15 cellular contexts compared by ENCODE assay signal in the genomic region with DNA sequence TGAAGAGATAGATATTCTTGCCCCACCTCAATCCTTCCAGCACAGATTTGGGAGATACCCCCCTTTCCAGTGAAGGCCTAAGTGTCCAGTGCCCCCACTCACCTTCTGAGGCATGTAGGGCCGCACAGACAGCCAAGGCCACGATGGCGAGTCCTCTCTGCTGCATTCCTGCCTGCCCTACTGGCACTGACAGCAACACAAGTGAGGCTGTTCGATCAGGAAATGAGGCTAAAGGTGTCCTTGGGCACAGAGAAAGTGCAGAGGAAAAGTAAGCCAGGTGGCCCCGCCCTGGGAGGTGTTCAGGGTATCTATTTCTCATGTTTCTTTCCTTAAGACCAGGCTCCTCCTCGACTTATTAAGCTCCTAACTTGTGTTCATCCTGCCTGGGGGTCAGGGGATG. TPM values are rescaled to one million over a fixed set of nuclear protein-coding genes. Genes with fewer than 3 reads are reported as not detected.
A peak's percentile ranks its signal among the peaks of the same experiment; 100 is the strongest.
DNase-seq lines count a peak whose midpoint lies in the region; ATAC-seq and TF ChIP-seq lines count a peak whose summit lies in the region.
"Had no signal": no experiment of that assay in that cellular context is flagged by ENCODE, and none has a peak within 500 bp of the region (broad histone marks: within the 10 kb centered on the region; RNA-seq: fewer than 3 reads in every experiment).

CCL28 (minus strand) TSS at position 241 of the 400 bp plus-strand sequence; CDS start at position 166, 75 bp downstream.

- H3K79me2 ChIP-seq in PC-9 (ENCODE audit: low read depth) (no peaks in the 10 kb centered on the region), mesendoderm (ENCODE audit: control insufficient read depth, insufficient read depth, low read length) (no peaks in the 10 kb centered on the region), hepatocyte (no peaks in the 10 kb centered on the region)
- H3K79me2 ChIP-seq: parathyroid adenoma had no signal

- no peak for ATAC-seq in activated naive CD8-positive, alpha-beta T cell treated with anti-CD3 and anti-CD28 coated beads, Interleukin-2, amount 50 U/mL, for 24 hours

- H3K18ac ChIP-seq in mesendoderm (ENCODE audit: low read length), result no peak within 1 kb of the TSS

- no peaks in the 10 kb centered on the region for H3K27me3 Mint-ChIP-seq in activated naive CD8-positive, alpha-beta T cell treated with anti-CD3 and anti-CD28 coated beads for 36 hours
- no peaks in the 10 kb centered on the region for H3K27me3 Mint-ChIP-seq in activated naive CD8-positive, alpha-beta T cell treated with anti-CD3 and anti-CD28 coated beads, Interleukin-2, amount 50 U/mL, for 24 hours

- BruUV-seq in PC-9 (replicated peaks; lab: Mats Ljungman, UMichigan), result no TSS peak

- H2AFZ ChIP-seq in PC-9 (no peak within 1 kb of the TSS), hepatocyte (no peak within 1 kb of the TSS)
- H2AFZ ChIP-seq: parathyroid adenoma had no signal

- TF ChIP-seq CTCF in PC-9 (conservative IDR thresholded peaks at IDR 0.05) (no peak), stomach (IDR thresholded peaks at IDR 0.05) (no peak), hepatocyte (IDR thresholded peaks at IDR 0.05; ENCODE audit: poor library complexity) (no peak)

- no peak for DNase-seq in activated naive CD8-positive, alpha-beta T cell treated with anti-CD3 and anti-CD28 coated beads for 36 hours
- DNase-seq in activated naive CD8-positive, alpha-beta T cell treated with anti-CD3 and anti-CD28 coated beads, Interleukin-2, amount 50 U/mL, for 24 hours, result no peak
- no peak for DNase-seq in PC-9
- DNase-seq in mesendoderm, result no peak
- DNase-seq in stomach, result peak; percentile 47
- no peak for DNase-seq in iPS-NIHi11 (ENCODE audit: low spot score)
- DNase-seq in HPDE6-E6E7 (ENCODE audit: extremely low spot score), result no peak
- DNase-seq in hepatocyte (ENCODE audit: low spot score), result no peak
- DNase-seq: DMS 273 treated with DMSO at 0.1 percent for 48 hours, NCI-H1930, NCI-H774, SW 1271 had no signal

- no peak within 1 kb of the TSS for H2BK15ac ChIP-seq in mesendoderm (replicated peaks; ENCODE audit: low read depth)

- H3K9me2 ChIP-seq in PC-9 (ENCODE audit: insufficient read depth) (no peaks in the 10 kb centered on the region), hepatocyte (replicated peaks; ENCODE audit: insufficient read depth) (no peaks in the 10 kb centered on the region)

- no peaks in the 10 kb centered on the region for H3K79me1 ChIP-seq in mesendoderm (ENCODE audit: low read length)

- POLR2A ChIA-PET in PC-9 (lab: Charles Lee; ENCODE audit: unreplicated experiment), result interaction anchor here (0.6 kb wide), 2 partner anchors 18 to 358 kb away, joined by 4 read pairs; no protein-coding TSS in a partner anchor

- H3K4me1 ChIP-seq in PC-9 (replicated peaks; ENCODE audit: insufficient read depth) (peaks cover 28% of the 10 kb centered on the region), mesendoderm (ENCODE audit: control insufficient read depth, low read depth, low read length) (peaks cover 8% of the 10 kb centered on the region), stomach (peaks cover 0 to 25% (median 18%) of the 10 kb centered on the region in 4 donors), hepatocyte (ENCODE audit: insufficient read depth) (no peaks in the 10 kb centered on the region)
- H3K4me1 ChIP-seq: parathyroid adenoma had no signal

- peak within 1 kb of the TSS; percentile 32 for H3K23ac ChIP-seq in mesendoderm (ENCODE audit: low read length)

- intact Hi-C loops in PC-9 (cut with micrococcal nuclease; ENCODE audit: unreplicated experiment), result no loop called here
- intact Hi-C loops in stomach (cut with DNase I; ENCODE audit: low total_unique reads), result no loop called here

- peaks cover 2% of the 10 kb centered on the region for H3K9me3 Mint-ChIP-seq in activated naive CD8-positive, alpha-beta T cell treated with anti-CD3 and anti-CD28 coated beads for 36 hours
- H3K9me3 Mint-ChIP-seq in activated naive CD8-positive, alpha-beta T cell treated with anti-CD3 and anti-CD28 coated beads, Interleukin-2, amount 50 U/mL, for 24 hours, result no peaks in the 10 kb centered on the region

- no peak within 1 kb of the TSS for H3K27ac ChIP-seq in PC-9
- H3K27ac ChIP-seq in mesendoderm (ENCODE audit: low read depth, low read length), result no peak within 1 kb of the TSS
- peak within 1 kb of the TSS; percentile 17 to 84 (median 54) for H3K27ac ChIP-seq in stomach
- H3K27ac ChIP-seq in hepatocyte, result no peak within 1 kb of the TSS
- H3K27ac ChIP-seq: parathyroid adenoma, RWPE1, VCaP had no signal

- H3K9me3 ChIP-seq in PC-9 (ENCODE audit: insufficient read depth, low read depth), result no peaks in the 10 kb centered on the region
- H3K9me3 ChIP-seq in stomach, result no peaks in the 10 kb centered on the region
- no peaks in the 10 kb centered on the region for H3K9me3 ChIP-seq in hepatocyte (ENCODE audit: low read depth)

- H3K4me1 Mint-ChIP-seq in activated naive CD8-positive, alpha-beta T cell treated with anti-CD3 and anti-CD28 coated beads for 36 hours, result no peaks in the 10 kb centered on the region
- no peaks in the 10 kb centered on the region for H3K4me1 Mint-ChIP-seq in activated naive CD8-positive, alpha-beta T cell treated with anti-CD3 and anti-CD28 coated beads, Interleukin-2, amount 50 U/mL, for 24 hours

- CTCF ChIA-PET in PC-9 (lab: Charles Lee), result interaction anchor here (0.9 to 1.3 kb wide), 3 partner anchors 72 to 503 kb away, joined by 3 to 11 read pairs (median 4); partner anchors contain the start of gene TMEM267

- no peak within 1 kb of the TSS for H4K5ac ChIP-seq in mesendoderm (ENCODE audit: low read length)

- no peak within 1 kb of the TSS for H3K27ac Mint-ChIP-seq in activated naive CD8-positive, alpha-beta T cell treated with anti-CD3 and anti-CD28 coated beads for 36 hours
- no peak within 1 kb of the TSS for H3K27ac Mint-ChIP-seq in activated naive CD8-positive, alpha-beta T cell treated with anti-CD3 and anti-CD28 coated beads, Interleukin-2, amount 50 U/mL, for 24 hours

- H2AK5ac ChIP-seq in mesendoderm (ENCODE audit: low read length), result no peak within 1 kb of the TSS

- no peak for TF ChIP-seq EP300 in stomach (IDR thresholded peaks at IDR 0.05)

- H3K4me2 ChIP-seq in PC-9 (peak within 1 kb of the TSS; percentile 14), mesendoderm (ENCODE audit: low read length) (no peak within 1 kb of the TSS), hepatocyte (no peak within 1 kb of the TSS)

- no peak within 1 kb of the TSS for H3K56ac ChIP-seq in mesendoderm (ENCODE audit: low read length)

- no peak for TF ChIP-seq POLR2A in stomach (IDR thresholded peaks at IDR 0.05)

- H3K36me3 Mint-ChIP-seq in activated naive CD8-positive, alpha-beta T cell treated with anti-CD3 and anti-CD28 coated beads for 36 hours, result no peaks in the 10 kb centered on the region
- H3K36me3 Mint-ChIP-seq in activated naive CD8-positive, alpha-beta T cell treated with anti-CD3 and anti-CD28 coated beads, Interleukin-2, amount 50 U/mL, for 24 hours (ENCODE audit: low read depth), result no peaks in the 10 kb centered on the region

- H3K27me3 ChIP-seq in PC-9 (ENCODE audit: insufficient read depth, low read depth) (no peaks in the 10 kb centered on the region), mesendoderm (ENCODE audit: insufficient read depth, low read length, poor library complexity) (no peaks in the 10 kb centered on the region), stomach (no peaks in the 10 kb centered on the region), hepatocyte (no peaks in the 10 kb centered on the region)

- no CpG with 5 or more reads among the region's 6 CpGs for WGBS in mesendoderm (ENCODE audit: extremely low coverage, insufficient coverage, low lambda C conversion rate)
- 55 to 68% (median 67%) methylated on average over 6 of the region's 6 CpGs for WGBS in stomach, 5 donors
- WGBS in hepatocyte (ENCODE audit: low lambda C conversion rate, missing lambda C conversion rate), result 88% methylated on average over 6 of the region's 6 CpGs

- no peak within 1 kb of the TSS for H3K9ac ChIP-seq in mesendoderm (ENCODE audit: low read length)
- H3K9ac ChIP-seq: parathyroid adenoma had no signal

- peaks cover 4% of the 10 kb centered on the region; the same call in 1 of the 2 replicates for H3F3A ChIP-seq in PC-9 (ENCODE audit: insufficient read depth, low read depth)

- H3K4ac ChIP-seq in mesendoderm (ENCODE audit: low read depth, low read length), result no peak within 1 kb of the TSS

- H3K4me3 ChIP-seq in PC-9 (no peak within 1 kb of the TSS), mesendoderm (ENCODE audit: low read length) (no peak within 1 kb of the TSS), stomach (peak within 1 kb of the TSS in 1 of 4 donors; percentile 6), hepatocyte (no peak within 1 kb of the TSS)

- H4K20me1 ChIP-seq in PC-9 (ENCODE audit: insufficient read depth) (no peaks in the 10 kb centered on the region), hepatocyte (ENCODE audit: insufficient read depth, poor library complexity, severe bottlenecking) (no peaks in the 10 kb centered on the region)

- no peak within 1 kb of the TSS for H2BK5ac ChIP-seq in mesendoderm (ENCODE audit: low read length)

- H2BK120ac ChIP-seq in mesendoderm (ENCODE audit: low read depth, low read length), result no peak within 1 kb of the TSS

- H3K36me3 ChIP-seq in PC-9 (ENCODE audit: low read depth) (no peaks in the 10 kb centered on the region), mesendoderm (ENCODE audit: control insufficient read depth, insufficient read depth, low read length) (no peaks in the 10 kb centered on the region), stomach (no peaks in the 10 kb centered on the region), hepatocyte (replicated peaks; ENCODE audit: insufficient read depth, low read depth) (no peaks in the 10 kb centered on the region)

- no peak within 1 kb of the TSS for H3K4me3 Mint-ChIP-seq in activated naive CD8-positive, alpha-beta T cell treated with anti-CD3 and anti-CD28 coated beads for 36 hours
- H3K4me3 Mint-ChIP-seq in activated naive CD8-positive, alpha-beta T cell treated with anti-CD3 and anti-CD28 coated beads, Interleukin-2, amount 50 U/mL, for 24 hours, result no peak within 1 kb of the TSS

- H4K8ac ChIP-seq in mesendoderm (ENCODE audit: low read depth, low read length), result no peak within 1 kb of the TSS

RNA-seq across cellular contexts. Expression of gene CCL28, which starts in this region (rescaled TPM):
- total RNA-seq in activated naive CD8-positive, alpha-beta T cell treated with anti-CD3 and anti-CD28 coated beads for 36 hours, result 10 to 100 TPM; 11.9 to 13.4 TPM
- total RNA-seq in PC-9 (2021), result 2.2 and 4.3 TPM in 2 replicates
- 0.14 TPM for polyA plus RNA-seq in mesendoderm (2013, experiment 1 of 2)
- polyA plus RNA-seq in mesendoderm (2013, experiment 2 of 2), result 0.13 TPM
- total RNA-seq in stomach, result 10 to 100 TPM in 1 of 5 donors, 1 to 10 TPM in 2, under 1 TPM in 1, not detected in 1; 0.45 to 23.3 (median 7.4) TPM
- polyA plus RNA-seq in stomach, result 10 to 100 TPM in 1 of 3 donors, 1 to 10 TPM in 2; 7.1 to 11.0 (median 8.9) TPM
- 0.52 and 0.80 TPM in 2 replicates for total RNA-seq in hepatocyte
- 0.80 and 1.1 TPM in 2 replicates for polyA plus RNA-seq in hepatocyte

Comparison
In these comparisons a context has a peak if more than half of its experiments do, and no peak if none do; other contexts are left out.
1. H3K27ac ChIP-seq: peak in stomach (5 of 5); none in PC-9 (single experiment), mesendoderm (single experiment) and hepatocyte (single experiment).